ENCODE assay signal across 9 cellular contexts in the genomic region with DNA sequence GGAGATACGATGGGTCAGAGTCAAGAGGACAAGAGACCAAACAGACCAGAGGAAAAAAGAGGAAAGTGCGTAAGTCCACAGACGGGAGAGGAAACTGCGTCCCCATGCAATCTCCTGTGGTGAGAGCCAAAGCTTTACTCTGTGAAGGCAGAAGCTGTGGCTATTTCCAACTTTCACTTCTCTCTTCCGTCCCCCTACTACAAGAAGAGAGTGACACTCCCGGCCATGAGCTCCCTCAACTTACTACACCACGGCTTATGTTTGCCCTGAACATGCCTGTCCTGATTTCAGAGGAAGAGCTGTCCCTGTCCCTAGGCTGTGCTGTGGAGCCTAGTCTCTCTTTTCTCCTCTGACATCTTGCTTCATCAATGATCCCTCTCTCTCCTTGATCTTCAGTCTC. TPM values are rescaled to one million over a fixed set of nuclear protein-coding genes. Genes with fewer than 3 reads are reported as not detected.
DNase-seq lines count a peak whose midpoint lies in the region; ATAC-seq, FAIRE-seq and TF ChIP-seq lines count a peak whose summit lies in the region.
"Had no signal": no experiment of that assay in that cellular context is flagged by ENCODE, and none has a peak within 500 bp of the region (broad histone marks: within the 10 kb centered on the region; RNA-seq: fewer than 3 reads in every experiment).

No MANE protein-coding gene starts in this region.

- H3K79me2 ChIP-seq in GM12878 (ENCODE audit: control insufficient read depth, insufficient read depth, low read length) = no peaks in the 10 kb centered on the region

- RAD21 ChIA-PET in GM12878 (lab: Charles Lee; ENCODE audit: unreplicated experiment) = interaction anchor here (1.9 to 2.1 kb wide), 2 partner anchors 48 to 65 kb away, joined by 7 to 17 read pairs; partner anchors contain the start of genes CAGE1 and RIOK1

- POLR2A ChIA-PET in GM12878 (lab: Charles Lee) = interaction anchor here (0.8 to 0.9 kb wide), 3 partner anchors 8 to 10 kb away, joined by 3 to 4 read pairs (median 3); no protein-coding TSS in a partner anchor

- peak overlapping the region; percentile 81 for H2AFZ ChIP-seq in GM12878 (ENCODE audit: control insufficient read depth, low read depth, low read length)

- no peak overlapping the region for H3K27ac ChIP-seq in GM12878 (ENCODE audit: control insufficient read depth, insufficient read depth)
- no peak overlapping the region for H3K27ac ChIP-seq in prostate gland
- H3K27ac ChIP-seq: tibial artery had no signal

- BruUV-seq in GM12878 (replicated peaks; lab: Mats Ljungman, UMichigan) = no TSS peak

- no peaks in the 10 kb centered on the region for H4K20me1 ChIP-seq in GM12878 (ENCODE audit: control insufficient read depth, insufficient read depth)

- peak overlapping the region; percentile 59; the same call in 1 of the 2 replicates for H3K4me2 ChIP-seq in GM12878 (ENCODE audit: control insufficient read depth, insufficient read depth)

- H3K9me3 ChIP-seq in GM12878 (replicated peaks; ENCODE audit: control insufficient read depth, insufficient read depth, low read length) (no peaks in the 10 kb centered on the region; the same call in 2 of the 3 replicates), prostate gland (no peaks in the 10 kb centered on the region)
- H3K9me3 ChIP-seq: tibial artery had no signal

- DNase-seq in GM12878 (ENCODE audit: low read depth, low spot score) = no peak
- peak; percentile 14 for DNase-seq in stimulated activated naive B cell treated with anti-CD40 and anti-IgM and Interleukin-4, amounts not matched to agents 10 μg/mL and 1 μg/mL and 100 μg/mL, for 72 hours
- DNase-seq in DMS53 (lab: John Stamatoyannopoulos, UW) = no peak
- no peak for DNase-seq in prostate gland (ENCODE audit: low spot score)
- DNase-seq in HPDE6-E6E7 (ENCODE audit: extremely low spot score) = no peak
- DNase-seq: NCI-H524 treated with DMSO at 0.1 percent for 48 hours had no signal

- no peak overlapping the region for H3K4me3 ChIP-seq in GM12878
- no peak overlapping the region for H3K4me3 ChIP-seq in prostate gland
- H3K4me3 ChIP-seq: tibial artery had no signal

- FAIRE-seq in GM12878 (lab: Jason Lieb, UNC) = no peak

- H3K36me3 Mint-ChIP-seq in stimulated activated naive B cell treated with anti-CD40 and anti-IgM and Interleukin-4, amounts not matched to agents 10 μg/mL and 1 μg/mL and 100 μg/mL, for 72 hours = no peaks in the 10 kb centered on the region

- no peak overlapping the region for H3K9ac ChIP-seq in GM12878 (ENCODE audit: control insufficient read depth, insufficient read depth, low read length)

- 5% methylated on average over 7 of the region's 7 CpGs for WGBS in GM12878 (ENCODE audit: insufficient coverage, insufficient replicate concordance, low lambda C conversion rate, missing lambda C conversion rate)
- WGBS in prostate gland = 79% methylated on average over 7 of the region's 7 CpGs

- H3K27ac Mint-ChIP-seq in stimulated activated naive B cell treated with anti-CD40 and anti-IgM and Interleukin-4, amounts not matched to agents 10 μg/mL and 1 μg/mL and 100 μg/mL, for 72 hours = peak overlapping the region; percentile 4

- peaks cover 6% of the 10 kb centered on the region for H3K4me1 ChIP-seq in GM12878 (ENCODE audit: control insufficient read depth, insufficient read depth, low read length)
- no peaks in the 10 kb centered on the region for H3K4me1 ChIP-seq in prostate gland (replicated peaks)
- H3K4me1 ChIP-seq: tibial artery had no signal

- in situ Hi-C loops in GM12878 (cut with MboI) = no loop called here

- SMC1A ChIA-PET in GM12878 (lab: Charles Lee; ENCODE audit: uncharacterized antibody, unreplicated experiment) = interaction anchor here (0.8 to 3.0 kb wide), 11 partner anchors 8 to 648 kb away, joined by 3 to 17 read pairs (median 6); partner anchors contain the start of gene SSR1

- TF ChIP-seq EP300 in GM12878 (IDR thresholded peaks at IDR 0.05; ENCODE audit: borderline replicate concordance in 1 of 2, control insufficient read depth in 1 of 2, low read depth in 2 of 2, low read length in 2 of 2) = 0 out of 4 replicates have a peak, but pooled peaks of 1 of the 2 experiments have one; percentile 12

- H3K27me3 Mint-ChIP-seq in stimulated activated naive B cell treated with anti-CD40 and anti-IgM and Interleukin-4, amounts not matched to agents 10 μg/mL and 1 μg/mL and 100 μg/mL, for 72 hours = no peaks in the 10 kb centered on the region

- TF ChIP-seq POLR2A in GM12878 (IDR thresholded peaks at IDR 0.05; ENCODE audit: low read depth, low read length) = no peak
- TF ChIP-seq POLR2A in prostate gland (IDR thresholded peaks at IDR 0.05) = no peak

- H3K9me3 Mint-ChIP-seq in stimulated activated naive B cell treated with anti-CD40 and anti-IgM and Interleukin-4, amounts not matched to agents 10 μg/mL and 1 μg/mL and 100 μg/mL, for 72 hours = no peaks in the 10 kb centered on the region

- H3K4me3 Mint-ChIP-seq in stimulated activated naive B cell treated with anti-CD40 and anti-IgM and Interleukin-4, amounts not matched to agents 10 μg/mL and 1 μg/mL and 100 μg/mL, for 72 hours = peak overlapping the region in 1 of 2 donors; percentile 14

- CTCF ChIA-PET in GM12878 (lab: Yijun Ruan, JAX) = interaction anchor here (1.0 to 2.8 kb wide), 7 partner anchors 11 to 290 kb away, joined by 3 to 11 read pairs (median 6); partner anchors contain the start of gene SSR1

- intact Hi-C loops in GM12878 (cut with micrococcal nuclease; ENCODE audit: unreplicated experiment) (no loop called here), prostate gland (cut with DNase I) (no loop called here)

- no peak for TF ChIP-seq RAD21 in GM12878 (IDR thresholded peaks at IDR 0.05; ENCODE audit: insufficient read depth, low read depth, low read length)

- ATAC-seq in GM19395 (IDR thresholded peaks at IDR 0.05; ENCODE audit: unreplicated experiment) (peak; percentile 87), HG03135 (IDR thresholded peaks at IDR 0.05; ENCODE audit: unreplicated experiment) (peak; percentile 85), GM12878 (peak; percentile 92)
- peak; percentile 97 to 98 for ATAC-seq in stimulated activated naive B cell treated with anti-CD40 and anti-IgM and Interleukin-4, amounts not matched to agents 10 μg/mL and 1 μg/mL and 100 μg/mL, for 72 hours (replicated peaks)

- TF ChIP-seq CTCF in GM12878 (IDR thresholded peaks at IDR 0.05 in 2 of 3, conservative IDR thresholded peaks at IDR 0.05 in 1 of 3; ENCODE audit: control insufficient read depth in 2 of 3, extremely low read depth in 1 of 3, insufficient read depth in 1 of 3, low read depth in 3 of 3, low read length in 3 of 3) (no peak), prostate gland (IDR thresholded peaks at IDR 0.05) (no peak)

- no peaks in the 10 kb centered on the region for H3K27me3 ChIP-seq in GM12878 (replicated peaks in 1 of 2; ENCODE audit: control insufficient read depth in 2 of 2, insufficient read depth in 2 of 2, low read length in 1 of 2)
- no peaks in the 10 kb centered on the region for H3K27me3 ChIP-seq in prostate gland (replicated peaks; ENCODE audit: insufficient read depth)

- H3K36me3 ChIP-seq in GM12878 (ENCODE audit: control insufficient read depth in 2 of 2, insufficient read depth in 2 of 2, low read length in 1 of 2) (no peaks in the 10 kb centered on the region), prostate gland (no peaks in the 10 kb centered on the region)
- H3K36me3 ChIP-seq: tibial artery had no signal

- H3K4me1 Mint-ChIP-seq in stimulated activated naive B cell treated with anti-CD40 and anti-IgM and Interleukin-4, amounts not matched to agents 10 μg/mL and 1 μg/mL and 100 μg/mL, for 72 hours = peaks cover 15 to 20% of the 10 kb centered on the region in 2 donors

TF ChIP-seq in GM12878, 131 proteins besides CTCF, POLR2A, EP300 and RAD21 (continues in another document):
- TF ChIP-seq, protein P1, sequence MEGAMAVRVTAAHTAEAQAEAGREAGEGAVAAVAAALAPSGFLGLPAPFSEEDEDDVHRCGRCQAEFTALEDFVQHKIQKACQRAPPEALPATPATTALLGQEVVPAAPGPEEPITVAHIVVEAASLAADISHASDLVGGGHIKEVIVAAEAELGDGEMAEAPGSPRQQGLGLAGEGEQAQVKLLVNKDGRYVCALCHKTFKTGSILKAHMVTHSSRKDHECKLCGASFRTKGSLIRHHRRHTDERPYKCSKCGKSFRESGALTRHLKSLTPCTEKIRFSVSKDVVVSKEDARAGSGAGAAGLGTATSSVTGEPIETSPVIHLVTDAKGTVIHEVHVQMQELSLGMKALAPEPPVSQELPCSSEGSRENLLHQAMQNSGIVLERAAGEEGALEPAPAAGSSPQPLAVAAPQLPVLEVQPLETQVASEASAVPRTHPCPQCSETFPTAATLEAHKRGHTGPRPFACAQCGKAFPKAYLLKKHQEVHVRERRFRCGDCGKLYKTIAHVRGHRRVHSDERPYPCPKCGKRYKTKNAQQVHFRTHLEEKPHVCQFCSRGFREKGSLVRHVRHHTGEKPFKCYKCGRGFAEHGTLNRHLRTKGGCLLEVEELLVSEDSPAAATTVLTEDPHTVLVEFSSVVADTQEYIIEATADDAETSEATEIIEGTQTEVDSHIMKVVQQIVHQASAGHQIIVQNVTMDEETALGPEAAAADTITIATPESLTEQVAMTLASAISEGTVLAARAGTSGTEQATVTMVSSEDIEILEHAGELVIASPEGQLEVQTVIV (IDR thresholded peaks at IDR 0.05; ENCODE audit: borderline replicate concordance, partially characterized antibody) = no peak

RNA-seq across cellular contexts. Expression of gene SSR1, which starts 11.5 kb away (rescaled TPM):
- total RNA-seq in GM12878 (2013; cell fraction: nucleolus; rRNA removed) = 75.6 and 78.6 TPM in 2 replicates
- total RNA-seq in GM12878 (2014; rRNA removed) (42.0 and 48.6 TPM in 2 replicates), GM12878 (2014; rRNA removed; fragmentation: Illumina TruSeq; extraction: Trizol) (61.1 and 63.5 TPM in 2 replicates), GM12878 (2021) (131 and 132 TPM in 2 replicates), prostate gland (10 to 100 TPM; 34.3 to 89.5 TPM)
- 70.3 TPM for polyA plus RNA-seq in GM12878 (2011; ENCODE audit: low read depth)
- polyA plus RNA-seq in GM12878 (2011; rRNA removed) (165 and 224 TPM in 2 replicates), GM12878 (2014; fragmentation: Illumina TruSeq; extraction: Trizol) (120 and 125 TPM in 2 replicates), GM12878 (2014; fragmentation: Nextera tagmentation; extraction: Ambion mirVana) (100 to 1,000 TPM; 123 to 151 TPM), GM12878 (2014; rRNA removed) (69.6 and 93.3 TPM in 2 replicates), GM12878 (2016; fragmentation: Nextera tagmentation; extraction: Ambion mirVana) (100 to 1,000 TPM; 201 to 209 TPM)
- 62.3 and 76.2 TPM in 2 replicates for polyA plus RNA-seq in GM12878 (2011; cell fraction: cytosol; rRNA removed)
- polyA plus RNA-seq in GM12878 (2011; cell fraction: nucleus; rRNA removed) = 58.9 and 74.6 TPM in 2 replicates
- 118 and 133 TPM in 2 replicates for polyA plus RNA-seq in GM12878 (2012)
- polyA minus RNA-seq in GM12878 (2011; rRNA and poly(A)+ RNA removed) = 83.2 and 145 TPM in 2 replicates
- 44.9 and 52.2 TPM in 2 replicates for polyA minus RNA-seq in GM12878 (2011; cell fraction: cytosol; rRNA and poly(A)+ RNA removed)
- polyA minus RNA-seq in GM12878 (2011; cell fraction: nucleus; rRNA and poly(A)+ RNA removed) = 10.9 and 20.8 TPM in 2 replicates
